15 cellular contexts compared by ENCODE assay signal in the genomic region with DNA sequence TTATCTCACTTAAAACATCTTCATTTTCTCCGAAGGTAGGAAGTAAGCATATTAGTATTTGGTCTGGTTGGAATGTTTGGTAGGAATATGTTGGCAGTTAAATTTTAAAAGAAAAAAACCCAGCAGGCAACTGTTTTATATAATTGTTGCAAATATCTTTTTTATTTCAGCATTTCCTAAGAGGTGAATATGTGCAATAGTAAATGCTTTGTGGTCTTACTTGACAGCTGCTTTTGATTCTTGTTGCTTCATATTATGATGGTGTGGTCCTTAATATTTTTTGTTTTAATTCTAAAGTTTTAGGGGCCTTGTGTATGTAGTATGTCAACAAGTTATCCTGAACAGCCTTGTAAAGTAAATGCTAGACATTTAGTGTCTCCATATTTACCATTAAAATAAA. TPM values are rescaled to one million over a fixed set of nuclear protein-coding genes. Genes with fewer than 3 reads are reported as not detected.
DNase-seq lines count a peak whose midpoint lies in the region; ATAC-seq and TF ChIP-seq lines count a peak whose summit lies in the region.
"Had no signal": no experiment of that assay in that cellular context is flagged by ENCODE, and none has a peak within 500 bp of the region (broad histone marks: within the 10 kb centered on the region; RNA-seq: fewer than 3 reads in every experiment).

No MANE protein-coding gene starts in this region.

- no peak overlapping the region for H2BK120ac ChIP-seq in trophoblast cell (ENCODE audit: insufficient read depth, low read length, poor library complexity)

- H3K9ac ChIP-seq in fibroblast of lung (ENCODE audit: insufficient read depth, low read length): no peak overlapping the region
- no peak overlapping the region for H3K9ac ChIP-seq in trophoblast cell (ENCODE audit: low read length)

- H3K27me3 ChIP-seq in fibroblast of lung (ENCODE audit: control insufficient read depth, insufficient read depth, low read length): no peaks in the 10 kb centered on the region
- no peaks in the 10 kb centered on the region for H3K27me3 ChIP-seq in transverse colon
- H3K27me3 ChIP-seq in trophoblast cell (ENCODE audit: insufficient read depth, low read length): no peaks in the 10 kb centered on the region
- H3K27me3 ChIP-seq: ovary had no signal

- no peaks in the 10 kb centered on the region for H3K79me1 ChIP-seq in trophoblast cell (ENCODE audit: low read length)

- no peak overlapping the region for H4K8ac ChIP-seq in trophoblast cell (ENCODE audit: low read depth, low read length)

- in situ Hi-C loops in transverse colon (cut with MboI; ENCODE audit: low pct_ligation_motif_present in 1 of 4, low pct_unique_long_range_greater_than_20kb in 1 of 4, low sequenced_read_pairs in 3 of 4): no loop called here

- H3K79me2 ChIP-seq in fibroblast of lung (ENCODE audit: control insufficient read depth, insufficient read depth, low read length): peaks cover 58% of the 10 kb centered on the region
- H3K79me2 ChIP-seq in trophoblast cell (ENCODE audit: control insufficient read depth, insufficient read depth, low read length, poor library complexity): no peaks in the 10 kb centered on the region

- H3K4ac ChIP-seq in trophoblast cell (ENCODE audit: low read depth, low read length): no peak overlapping the region

- DNase-seq in activated T-cell treated with anti-CD3 and anti-CD28 coated beads, Interleukin-2, amount 50 U/mL, for 72 hours: no peak
- DNase-seq in activated T-cell treated with anti-CD3 and anti-CD28 coated beads for 4 hours (no peak), activated B cell treated with CpG ODN at 0.5 μM for 24 hours (no peak), fibroblast of lung (ENCODE audit: low read depth in 2 of 2) (no peak), transverse colon (no peak), NCI-H2171 (lab: John Stamatoyannopoulos, UW) (no peak), trophoblast cell (no peak)
- DNase-seq: DND-41, NCI-H1048, NCI-H446, ovary, PC-3, SW 1271 had no signal

- WGBS in transverse colon (ENCODE audit: low coverage in 1 of 2), 2 donors: 67 to 70% methylated on average over 1 of the region's 1 CpG
- WGBS in trophoblast cell (ENCODE audit: extremely low coverage, insufficient coverage, insufficient read length): no CpG with 5 or more reads among the region's 1 CpG

- no peak overlapping the region for H3K14ac ChIP-seq in trophoblast cell (ENCODE audit: low read length)

- no peak for TF ChIP-seq POLR2A in transverse colon (IDR thresholded peaks at IDR 0.05)

- TF ChIP-seq CTCF in activated B cell treated with CpG ODN at 0.5 μM for 24 hours (IDR thresholded peaks at IDR 0.05) (no peak), fibroblast of lung (conservative IDR thresholded peaks at IDR 0.05 in 1 of 2, IDR thresholded peaks at IDR 0.05 in 1 of 2; ENCODE audit: low read depth in 1 of 2, low read length in 2 of 2) (no peak), transverse colon (IDR thresholded peaks at IDR 0.05) (no peak)

- peaks cover 54% of the 10 kb centered on the region for H3K4me1 Mint-ChIP-seq in activated T-cell treated with anti-CD3 and anti-CD28 coated beads, Interleukin-2, amount 50 U/mL, for 72 hours (ENCODE audit: low read depth)
- H3K4me1 Mint-ChIP-seq in activated B cell treated with CpG ODN at 0.5 μM for 24 hours: peaks cover 56% of the 10 kb centered on the region

- H3K27ac ChIP-seq in fibroblast of lung (ENCODE audit: insufficient read depth, low read length) (no peak overlapping the region), transverse colon (peak overlapping the region; percentile 80 to 97 (median 93)), trophoblast cell (ENCODE audit: low read depth, low read length) (no peak overlapping the region)
- H3K27ac ChIP-seq: ovary had no signal

- peaks cover 6% of the 10 kb centered on the region for H3K36me3 ChIP-seq in fibroblast of lung (ENCODE audit: control insufficient read depth, insufficient read depth, low read length)
- H3K36me3 ChIP-seq in transverse colon: peaks cover 0 to 31% (median 8%) of the 10 kb centered on the region in 4 donors
- peaks cover 11 to 18% of the 10 kb centered on the region in 2 experiments for H3K36me3 ChIP-seq in trophoblast cell (ENCODE audit: control insufficient read depth in 1 of 2, insufficient read depth in 2 of 2, low read length in 2 of 2)
- H3K36me3 ChIP-seq: ovary had no signal

- no peak overlapping the region for H2BK12ac ChIP-seq in trophoblast cell (ENCODE audit: low read length)

- H3K4me3 Mint-ChIP-seq in activated T-cell treated with anti-CD3 and anti-CD28 coated beads, Interleukin-2, amount 50 U/mL, for 72 hours: peak overlapping the region; percentile 68 to 89
- no peak overlapping the region for H3K4me3 Mint-ChIP-seq in activated B cell treated with CpG ODN at 0.5 μM for 24 hours

- H3K4me1 ChIP-seq in fibroblast of lung (ENCODE audit: control insufficient read depth, extremely low read depth, insufficient read depth, low read length) (peaks cover 10% of the 10 kb centered on the region), transverse colon (peaks cover 18 to 54% (median 40%) of the 10 kb centered on the region in 4 donors), trophoblast cell (ENCODE audit: control insufficient read depth in 1 of 2, insufficient read depth in 2 of 2, low read length in 2 of 2) (no peaks in the 10 kb centered on the region)

- TF ChIP-seq EP300 in transverse colon (IDR thresholded peaks at IDR 0.05; ENCODE audit: low read depth): no peak

- ATAC-seq in activated T-cell treated with anti-CD3 and anti-CD28 coated beads, Interleukin-2, amount 50 U/mL, for 72 hours (replicated peaks in 1 of 2): no peak
- ATAC-seq in activated B cell treated with CpG ODN at 0.5 μM for 24 hours (ENCODE audit: low read depth): no peak
- ATAC-seq in activated CD4-positive, CD25-positive, alpha-beta regulatory T cell treated with anti-CD3 and anti-CD28 coated beads, Interleukin-2, amount 50 U/mL, for 24 hours: no peak
- ATAC-seq: PC-3 had no signal

- CTCF ChIA-PET in activated B cell treated with CpG ODN at 0.5 μM for 24 hours (lab: Charles Lee): no interaction called here

- H3K4me3 ChIP-seq in fibroblast of lung (replicated peaks in 1 of 4; ENCODE audit: control extremely low read depth in 1 of 4, insufficient read depth in 1 of 4, low read depth in 3 of 4, low read length in 4 of 4) (no peak overlapping the region), transverse colon (no peak overlapping the region), trophoblast cell (ENCODE audit: low read depth, low read length) (no peak overlapping the region)
- H3K4me3 ChIP-seq: ovary had no signal

- H3K18ac ChIP-seq in trophoblast cell (ENCODE audit: low read length): no peak overlapping the region

- H2AK5ac ChIP-seq in trophoblast cell (ENCODE audit: low read length): no peak overlapping the region

- H3K27me3 Mint-ChIP-seq in activated T-cell treated with anti-CD3 and anti-CD28 coated beads, Interleukin-2, amount 50 U/mL, for 72 hours (ENCODE audit: low read depth): no peaks in the 10 kb centered on the region
- H3K27me3 Mint-ChIP-seq in activated B cell treated with CpG ODN at 0.5 μM for 24 hours: no peaks in the 10 kb centered on the region

- peak overlapping the region; percentile 98 for H3K27ac Mint-ChIP-seq in activated T-cell treated with anti-CD3 and anti-CD28 coated beads, Interleukin-2, amount 50 U/mL, for 72 hours
- peak overlapping the region; percentile 47 for H3K27ac Mint-ChIP-seq in activated B cell treated with CpG ODN at 0.5 μM for 24 hours

- H3K23ac ChIP-seq in trophoblast cell (ENCODE audit: low read length): no peak overlapping the region

- no peak overlapping the region for H2AFZ ChIP-seq in fibroblast of lung (ENCODE audit: low read length)
- no peak overlapping the region for H2AFZ ChIP-seq in trophoblast cell (ENCODE audit: insufficient read depth, low read length, poor library complexity)

- no peaks in the 10 kb centered on the region for H4K20me1 ChIP-seq in fibroblast of lung (ENCODE audit: control insufficient read depth, extremely low read depth, insufficient read depth, low read length)

- H3K36me3 Mint-ChIP-seq in activated T-cell treated with anti-CD3 and anti-CD28 coated beads, Interleukin-2, amount 50 U/mL, for 72 hours (ENCODE audit: insufficient read depth in 2 of 2): peaks cover 4 to 18% of the 10 kb centered on the region in 2 donors
- peaks cover 32% of the 10 kb centered on the region for H3K36me3 Mint-ChIP-seq in activated B cell treated with CpG ODN at 0.5 μM for 24 hours (ENCODE audit: low read depth)

- H4K91ac ChIP-seq in trophoblast cell (ENCODE audit: low read depth, low read length): no peak overlapping the region

- POLR2A ChIA-PET in activated B cell treated with CpG ODN at 0.5 μM for 24 hours (lab: Charles Lee): interaction anchor here (1.2 to 2.2 kb wide), 6 partner anchors 9 to 56 kb away, joined by 4 to 8 read pairs (median 6); a partner anchor contains a TSS

- H2BK5ac ChIP-seq in trophoblast cell (ENCODE audit: low read depth, low read length, poor library complexity): no peak overlapping the region

- intact Hi-C loops in activated B cell treated with CpG ODN at 0.5 μM for 24 hours (cut with micrococcal nuclease) (no loop called here), transverse colon (cut with DNase I; ENCODE audit: low total_unique reads) (no loop called here)

- H3K9me3 ChIP-seq in fibroblast of lung (ENCODE audit: control insufficient read depth, insufficient read depth, low read depth, low read length) (no peaks in the 10 kb centered on the region), transverse colon (no peaks in the 10 kb centered on the region), trophoblast cell (ENCODE audit: insufficient read depth, low read depth, low read length) (no peaks in the 10 kb centered on the region)
- H3K9me3 ChIP-seq: ovary, thoracic aorta had no signal

- H4K12ac ChIP-seq in trophoblast cell (ENCODE audit: low read depth, low read length): no peak overlapping the region

- H3K4me2 ChIP-seq in fibroblast of lung (ENCODE audit: extremely low read depth, insufficient read depth, low read length) (peak overlapping the region; percentile 1), trophoblast cell (ENCODE audit: low read length) (no peak overlapping the region)

- no peaks in the 10 kb centered on the region for H3K9me3 Mint-ChIP-seq in activated T-cell treated with anti-CD3 and anti-CD28 coated beads, Interleukin-2, amount 50 U/mL, for 72 hours
- H3K9me3 Mint-ChIP-seq in activated B cell treated with CpG ODN at 0.5 μM for 24 hours: no peaks in the 10 kb centered on the region

RNA-seq across cellular contexts. Expression of a gene that starts 6.3 kb away (rescaled TPM):
- 10 to 100 TPM; 57.7 to 64.2 TPM for total RNA-seq in activated T-cell treated with anti-CD3 and anti-CD28 coated beads, Interleukin-2, amount 50 U/mL, for 72 hours
- total RNA-seq in activated B cell treated with CpG ODN at 0.5 μM for 24 hours (47.8 and 51.0 TPM in 2 replicates), fibroblast of lung (55.7 and 83.4 TPM in 2 replicates), transverse colon (10 to 100 TPM; 15.3 to 36.8 (median 31.1) TPM)
- polyA plus RNA-seq in fibroblast of lung: 42.5 and 43.3 TPM in 2 replicates
- polyA plus RNA-seq in fibroblast of lung (2012): 33.0 and 38.0 TPM in 2 replicates
- 32.5 and 34.3 TPM in 2 replicates for polyA minus RNA-seq in fibroblast of lung (ENCODE audit: low replicate concordance)
- 15.0 and 16.1 TPM in 2 replicates for polyA plus RNA-seq in trophoblast cell (2013)

RNA-seq across cellular contexts. Expression of a gene that starts 23.1 kb away (rescaled TPM):
- 10 to 100 TPM; 36.3 to 47.0 TPM for total RNA-seq in activated T-cell treated with anti-CD3 and anti-CD28 coated beads, Interleukin-2, amount 50 U/mL, for 72 hours
- total RNA-seq in activated B cell treated with CpG ODN at 0.5 μM for 24 hours: 43.5 and 52.7 TPM in 2 replicates
- total RNA-seq in fibroblast of lung: 16.9 and 18.8 TPM in 2 replicates
- polyA plus RNA-seq in fibroblast of lung: 17.9 and 19.4 TPM in 2 replicates
- polyA plus RNA-seq in fibroblast of lung (2012): 10.3 and 12.5 TPM in 2 replicates
- polyA minus RNA-seq in fibroblast of lung (ENCODE audit: low replicate concordance): 7.4 and 7.9 TPM in 2 replicates
- 10 to 100 TPM in 3 of 4 donors, 1 to 10 TPM in 1; 6.7 to 63.7 (median 18.4) TPM for total RNA-seq in transverse colon
- 17.0 and 19.3 TPM in 2 replicates for polyA plus RNA-seq in trophoblast cell (2013)

Comparison
In these comparisons a context has a peak if more than half of its experiments do, and no peak if none do; other contexts are left out.
1. H3K27ac ChIP-seq: peak in transverse colon (4 of 4); none in fibroblast of lung (single experiment) and trophoblast cell (single experiment).